19 cellular contexts compared by ENCODE assay signal in genomic region chr11:105613183-105613582, GRCh38. TPM values are rescaled to one million over a fixed set of nuclear protein-coding genes. Genes with fewer than 3 reads are reported as not detected.
DNase-seq lines count a peak whose midpoint lies in the region; ATAC-seq and TF ChIP-seq lines count a peak whose summit lies in the region.
"Had no signal": no experiment of that assay in that cellular context is flagged by ENCODE, and none has a peak within 500 bp of the region (broad histone marks: within the 10 kb centered on the region; RNA-seq: fewer than 3 reads in every experiment).

No MANE protein-coding gene starts in this region.

- H3K27ac ChIP-seq in HUES48 (ENCODE audit: low read depth, low read length): peak overlapping the region; percentile 18
- peak overlapping the region; percentile 44 for H3K27ac ChIP-seq in iPS-20b (ENCODE audit: low read length)
- H3K27ac ChIP-seq: GM23248, SJSA1 had no signal

- H3K4me1 ChIP-seq in HUES48 (ENCODE audit: control insufficient read depth, insufficient read depth, low read length) (peaks cover 31% of the 10 kb centered on the region), iPS-20b (ENCODE audit: insufficient read depth, low read length) (peaks cover 21% of the 10 kb centered on the region; the same call in 1 of the 2 replicates)
- H3K4me1 ChIP-seq: SJSA1 had no signal

- H3K9me3 ChIP-seq in HUES48 (ENCODE audit: control insufficient read depth, insufficient read depth, low read length) (no peaks in the 10 kb centered on the region), iPS-20b (ENCODE audit: insufficient read depth, low read depth, low read length) (no peaks in the 10 kb centered on the region)
- H3K9me3 ChIP-seq: MG63, SJSA1 had no signal

- H3K27ac Mint-ChIP-seq in WTC11: peak overlapping the region; percentile 80
- H3K27ac Mint-ChIP-seq: CD14-positive monocyte had no signal

- peak overlapping the region; percentile 80 for H3K4me3 Mint-ChIP-seq in WTC11
- H3K4me3 Mint-ChIP-seq: CD14-positive monocyte had no signal

- no peaks in the 10 kb centered on the region for H3K9me3 Mint-ChIP-seq in WTC11

- no peaks in the 10 kb centered on the region; the same call in 1 of the 2 replicates for H3K27me3 Mint-ChIP-seq in WTC11 (ENCODE audit: low read depth)

- H3K36me3 ChIP-seq in HUES48 (ENCODE audit: control insufficient read depth, insufficient read depth, low read length): no peaks in the 10 kb centered on the region
- H3K36me3 ChIP-seq in iPS-20b (ENCODE audit: insufficient read depth, low read depth, low read length): no peaks in the 10 kb centered on the region; the same call in 1 of the 2 replicates
- H3K36me3 ChIP-seq: MG63, SJSA1 had no signal

- H3K4me1 Mint-ChIP-seq in WTC11: peaks cover 37% of the 10 kb centered on the region

- H3K27me3 ChIP-seq in HUES48 (ENCODE audit: control insufficient read depth, insufficient read depth, low read length) (peaks cover 40% of the 10 kb centered on the region), iPS-20b (ENCODE audit: insufficient read depth, low read length) (peaks cover 46% of the 10 kb centered on the region)
- H3K27me3 ChIP-seq: SJSA1 had no signal

- no peak for ATAC-seq in WTC11
- ATAC-seq: GM12878, HepG2, PC-3 had no signal

- H3K4me3 ChIP-seq in HUES48 (ENCODE audit: low read depth, low read length) (peak overlapping the region; percentile 68), iPS-20b (ENCODE audit: low read length) (peak overlapping the region; percentile 85)
- H3K4me3 ChIP-seq: GM12878, GM23248, MG63, SJSA1 had no signal

- no peak for DNase-seq in WTC11 (ENCODE audit: low spot score)
- DNase-seq in pons (ENCODE audit: low spot score): peak; percentile 51
- DNase-seq in T1000 (lab: John Stamatoyannopoulos, UW): no peak
- no peak for DNase-seq in RPMI8226
- DNase-seq in NCI-H187 (lab: John Stamatoyannopoulos, UW): no peak
- DNase-seq: DMS 273 treated with DMSO at 0.1 percent for 48 hours, GDM1, GM23248, MG63, NCI-H1092 treated with DMSO at 0.1 percent for 48 hours, NCI-H1694, NCI-H526 treated with DMSO at 0.1 percent for 48 hours, PC-3 had no signal

- H3K9ac ChIP-seq in HUES48 (ENCODE audit: low read depth, low read length): peak overlapping the region; percentile 13; the same call in 1 of the 2 replicates
- H3K9ac ChIP-seq in iPS-20b (ENCODE audit: low read depth, low read length): peak overlapping the region; percentile 85; the same call in 1 of the 2 replicates
- H3K9ac ChIP-seq: GM23248 had no signal

- H3K36me3 Mint-ChIP-seq in WTC11: no peaks in the 10 kb centered on the region

- POLR2A ChIA-PET in WTC11 (lab: Charles Lee): no interaction called here

- CTCF ChIA-PET in WTC11 (lab: Charles Lee): no interaction called here

- no peak for TF ChIP-seq CTCF in WTC11 (IDR thresholded peaks at IDR 0.05)

TF ChIP-seq in WTC11, 78 proteins besides CTCF, POLR2A, EP300 and RAD21:
- TF ChIP-seq ZNF281 (CRISPR knock-in tag; IDR thresholded peaks at IDR 0.05) (no peak), GABPB1 (CRISPR knock-in tag; IDR thresholded peaks at IDR 0.05) (no peak), GTF2I (CRISPR knock-in tag; conservative IDR thresholded peaks at IDR 0.05) (no peak), ZNF532 (CRISPR knock-in tag; IDR thresholded peaks at IDR 0.05; ENCODE audit: borderline replicate concordance) (no peak), ATF1 (CRISPR knock-in tag; IDR thresholded peaks at IDR 0.05) (no peak), E2F5 (CRISPR knock-in tag; IDR thresholded peaks at IDR 0.05) (no peak)

RNA-seq across cellular contexts. Expression of gene GRIA4, which starts 3.3 kb away (rescaled TPM):
- 11.4 to 20.0 TPM (median 17.9 TPM) in 3 replicates for total RNA-seq in WTC11 (2021)
- total RNA-seq: GM12878, GM23248, HepG2, PC-3, SJSA1 had no signal
